21 cellular contexts compared by ENCODE assay signal in genomic region chr10:70829543-70829942, GRCh38. TPM values are rescaled to one million over a fixed set of nuclear protein-coding genes. Genes with fewer than 3 reads are reported as not detected.
A peak's percentile ranks its signal among the peaks of the same experiment; 100 is the strongest.
DNase-seq lines count a peak whose midpoint lies in the region; ATAC-seq, FAIRE-seq and TF ChIP-seq lines count a peak whose summit lies in the region.
"Had no signal": no experiment of that assay in that cellular context is flagged by ENCODE, and none has a peak within 500 bp of the region (broad histone marks: within the 10 kb centered on the region; RNA-seq: fewer than 3 reads in every experiment).

No MANE protein-coding gene starts in this region.

- DNase-seq in RWPE2 (ENCODE audit: low spot score), result no peak
- no peak for DNase-seq in epithelial cell of prostate (ENCODE audit: low read depth, low spot score)
- DNase-seq in left lobe of liver (ENCODE audit: low spot score), result no peak
- DNase-seq in small intestine, result peak; percentile 54
- DNase-seq in tibial artery, result no peak
- DNase-seq in NCI-H82 treated with DMSO at 0.1 percent for 48 hours (lab: John Stamatoyannopoulos, UW; ENCODE audit: unreplicated experiment), result no peak
- DNase-seq in NCI-H187 (lab: John Stamatoyannopoulos, UW), result no peak
- DNase-seq: activated B cell treated with CpG ODN at 0.5 μM for 24 hours; activated CD8-positive, alpha-beta T cell treated with anti-CD3 and anti-CD28 coated beads for 36 hours; activated T-cell treated with anti-CD3 and anti-CD28 coated beads, Interleukin-2, amount 50 U/mL, for 24 hours; CD4-positive, alpha-beta T cell; natural killer cell; NCI-H1417 had no signal

- no peak for ATAC-seq in RWPE2 (ENCODE audit: low read depth)
- peak; percentile 87 for ATAC-seq in left lobe of liver
- ATAC-seq: activated CD8-positive, alpha-beta T cell treated with anti-CD3 and anti-CD28 coated beads for 36 hours; activated naive CD4-positive, alpha-beta T cell treated with anti-CD3 and anti-CD28 coated beads, Interleukin-2, amount 50 U/mL, for 72 hours; GM12878; natural killer cell had no signal

- H3K4me3 ChIP-seq in RWPE2 (ENCODE audit: severe bottlenecking) (no peak overlapping the region), small intestine (ENCODE audit: low read depth in 1 of 2, low read length in 2 of 2) (no peak overlapping the region), tibial artery (no peak overlapping the region)
- H3K4me3 ChIP-seq: GM12878, thoracic aorta had no signal

- H3K36me3 ChIP-seq in RWPE2 (ENCODE audit: low read depth) (peaks cover 44% of the 10 kb centered on the region), small intestine (ENCODE audit: control insufficient read depth in 2 of 2, insufficient read depth in 2 of 2, low read length in 2 of 2) (peaks cover 0 to 2% of the 10 kb centered on the region in 2 donors), tibial artery (peaks cover 0 to 14% (median 9%) of the 10 kb centered on the region in 3 donors)

- no peak for FAIRE-seq in small intestine (lab: Jason Lieb, UNC)
- FAIRE-seq: GM12878 had no signal

- peaks cover 51% of the 10 kb centered on the region for H3K4me1 ChIP-seq in RWPE2 (ENCODE audit: insufficient read depth, poor library complexity, severe bottlenecking)
- peaks cover 5 to 17% of the 10 kb centered on the region in 2 donors for H3K4me1 ChIP-seq in small intestine (ENCODE audit: control insufficient read depth in 2 of 2, insufficient read depth in 1 of 2, low read depth in 1 of 2, low read length in 1 of 2)
- peaks cover 0 to 24% (median 0%) of the 10 kb centered on the region in 4 donors for H3K4me1 ChIP-seq in tibial artery

- H3K27ac ChIP-seq in RWPE2 (ENCODE audit: poor library complexity, severe bottlenecking), result peak overlapping the region; percentile 48
- peak overlapping the region; percentile 77 for H3K27ac ChIP-seq in epithelial cell of prostate
- H3K27ac ChIP-seq in small intestine (ENCODE audit: low read depth in 1 of 2, low read length in 1 of 2), result peak overlapping the region; percentile 50 to 55
- H3K27ac ChIP-seq in tibial artery, result no peak overlapping the region
- H3K27ac ChIP-seq: thoracic aorta had no signal

- H3K9me3 ChIP-seq in RWPE2 (ENCODE audit: severe bottlenecking) (no peaks in the 10 kb centered on the region), small intestine (ENCODE audit: control insufficient read depth, low read depth) (no peaks in the 10 kb centered on the region), tibial artery (no peaks in the 10 kb centered on the region)
- H3K9me3 ChIP-seq: thoracic aorta had no signal

- no peak for TF ChIP-seq CTCF in RWPE2 (IDR thresholded peaks at IDR 0.05; ENCODE audit: poor library complexity, severe bottlenecking)
- no peak for TF ChIP-seq CTCF in tibial artery (IDR thresholded peaks at IDR 0.05)

- no peaks in the 10 kb centered on the region for H3K27me3 ChIP-seq in RWPE2 (ENCODE audit: insufficient read depth, poor library complexity, severe bottlenecking)
- H3K27me3 ChIP-seq in small intestine (ENCODE audit: control insufficient read depth in 2 of 2, insufficient read depth in 2 of 2, low read length in 2 of 2), result no peaks in the 10 kb centered on the region
- no peaks in the 10 kb centered on the region for H3K27me3 ChIP-seq in tibial artery

- 26 to 64% (median 56%) methylated on average over 5 of the region's 5 CpGs for WGBS in small intestine, 3 donors

- intact Hi-C loops in tibial artery (cut with DNase I; ENCODE audit: low total_unique reads), result no loop called here

RNA-seq across cellular contexts. Expression of gene SGPL1, which starts 13.8 kb away (rescaled TPM):
- 40.7 TPM for total RNA-seq in left lobe of liver
- polyA plus RNA-seq in small intestine, result 10 to 100 TPM in 2 of 3 donors, 1 to 10 TPM in 1; 10.0 to 18.4 (median 14.3) TPM

RNA-seq across cellular contexts. Expression of gene TBATA, which starts 44.4 kb away (rescaled TPM):
- total RNA-seq in left lobe of liver, result not detected
- polyA plus RNA-seq in small intestine, result not detected
- total RNA-seq: activated B cell treated with CpG ODN at 0.5 μM for 24 hours; activated CD8-positive, alpha-beta T cell treated with anti-CD3 and anti-CD28 coated beads for 36 hours; activated naive CD4-positive, alpha-beta T cell treated with anti-CD3 and anti-CD28 coated beads, Interleukin-2, amount 50 U/mL, for 72 hours; CD4-positive, alpha-beta T cell; epithelial cell of proximal tubule; glomerular endothelial cell; GM12878; M059J; pulmonary artery endothelial cell; SK-MEL-5; thoracic aorta had no signal
- polyA plus RNA-seq: GM12878 had no signal

RNA-seq across cellular contexts. Expression of gene PCBD1, which starts 58.8 kb away (rescaled TPM):
- 239 TPM for total RNA-seq in left lobe of liver
- polyA plus RNA-seq in small intestine, result 100 to 1,000 TPM in 1 of 3 donors, 10 to 100 TPM in 2; 67.3 to 147 (median 75.9) TPM

Comparison
In these comparisons a context has a peak if more than half of its experiments do, and no peak if none do; other contexts are left out.
1. H3K27ac ChIP-seq: peak in RWPE2 (single experiment), epithelial cell of prostate (single experiment) and small intestine (2 of 2); none in tibial artery (0 of 2).